Comparison of ENCODE assay signal across 1 cellular context in the genomic region with DNA sequence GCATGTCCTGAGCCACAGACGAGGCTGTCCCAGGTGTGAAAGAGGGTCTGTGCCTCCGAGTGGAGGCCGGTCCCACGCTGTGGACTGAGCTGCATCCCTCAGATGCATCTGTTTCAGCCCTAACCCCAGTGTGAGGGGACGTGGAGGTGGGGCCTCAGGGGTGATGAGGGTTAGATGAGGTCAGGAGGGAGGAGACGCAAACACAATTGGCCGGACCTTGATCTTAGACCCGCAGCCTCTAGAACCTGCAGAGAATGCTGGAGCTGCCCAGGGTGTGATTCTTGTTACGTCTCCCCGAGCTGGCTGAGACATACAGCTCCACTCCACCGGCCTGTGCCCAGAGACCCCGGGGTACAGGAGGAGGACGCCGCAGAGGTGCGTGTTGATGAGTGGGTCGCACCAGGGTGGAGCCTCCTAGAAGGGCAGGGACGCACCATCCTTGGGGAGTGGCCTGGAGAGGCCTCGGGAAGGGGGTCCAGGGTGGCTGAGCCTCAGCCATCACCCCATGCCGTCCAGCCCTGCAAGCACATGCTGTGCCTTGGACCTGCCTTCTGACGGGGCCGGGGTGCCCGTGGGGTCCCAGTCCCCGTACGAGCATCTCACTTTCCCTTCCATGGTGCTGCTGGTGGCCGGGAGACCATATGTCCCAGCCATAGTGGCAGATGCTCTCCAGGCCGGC.
TF ChIP-seq lines count a peak whose summit lies in the region.

No MANE protein-coding gene starts in this region.

TF ChIP-seq in HepG2, 621 proteins besides CTCF, POLR2A, EP300 and RAD21 (continued from another document and continues in another):
- no peak for TF ChIP-seq NONO (IDR thresholded peaks at IDR 0.05)
- no peak for TF ChIP-seq NONO (CRISPR knock-in tag; conservative IDR thresholded peaks at IDR 0.05)
- TF ChIP-seq FOXO1 (CRISPR knock-in tag; IDR thresholded peaks at IDR 0.05), result no peak
- TF ChIP-seq ZFAT (CRISPR knock-in tag; conservative IDR thresholded peaks at IDR 0.05), result no peak
- TF ChIP-seq TOPORS (CRISPR knock-in tag; IDR thresholded peaks at IDR 0.05), result no peak
- TF ChIP-seq, protein P1, sequence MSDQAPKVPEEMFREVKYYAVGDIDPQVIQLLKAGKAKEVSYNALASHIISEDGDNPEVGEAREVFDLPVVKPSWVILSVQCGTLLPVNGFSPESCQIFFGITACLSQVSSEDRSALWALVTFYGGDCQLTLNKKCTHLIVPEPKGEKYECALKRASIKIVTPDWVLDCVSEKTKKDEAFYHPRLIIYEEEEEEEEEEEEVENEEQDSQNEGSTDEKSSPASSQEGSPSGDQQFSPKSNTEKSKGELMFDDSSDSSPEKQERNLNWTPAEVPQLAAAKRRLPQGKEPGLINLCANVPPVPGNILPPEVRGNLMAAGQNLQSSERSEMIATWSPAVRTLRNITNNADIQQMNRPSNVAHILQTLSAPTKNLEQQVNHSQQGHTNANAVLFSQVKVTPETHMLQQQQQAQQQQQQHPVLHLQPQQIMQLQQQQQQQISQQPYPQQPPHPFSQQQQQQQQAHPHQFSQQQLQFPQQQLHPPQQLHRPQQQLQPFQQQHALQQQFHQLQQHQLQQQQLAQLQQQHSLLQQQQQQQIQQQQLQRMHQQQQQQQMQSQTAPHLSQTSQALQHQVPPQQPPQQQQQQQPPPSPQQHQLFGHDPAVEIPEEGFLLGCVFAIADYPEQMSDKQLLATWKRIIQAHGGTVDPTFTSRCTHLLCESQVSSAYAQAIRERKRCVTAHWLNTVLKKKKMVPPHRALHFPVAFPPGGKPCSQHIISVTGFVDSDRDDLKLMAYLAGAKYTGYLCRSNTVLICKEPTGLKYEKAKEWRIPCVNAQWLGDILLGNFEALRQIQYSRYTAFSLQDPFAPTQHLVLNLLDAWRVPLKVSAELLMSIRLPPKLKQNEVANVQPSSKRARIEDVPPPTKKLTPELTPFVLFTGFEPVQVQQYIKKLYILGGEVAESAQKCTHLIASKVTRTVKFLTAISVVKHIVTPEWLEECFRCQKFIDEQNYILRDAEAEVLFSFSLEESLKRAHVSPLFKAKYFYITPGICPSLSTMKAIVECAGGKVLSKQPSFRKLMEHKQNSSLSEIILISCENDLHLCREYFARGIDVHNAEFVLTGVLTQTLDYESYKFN (CRISPR knock-in tag; conservative IDR thresholded peaks at IDR 0.05), result peak; percentile 43
- TF ChIP-seq ARHGAP35 (CRISPR knock-in tag; IDR thresholded peaks at IDR 0.05; ENCODE audit: borderline replicate concordance), result no peak
- TF ChIP-seq CC2D1A (CRISPR knock-in tag; IDR thresholded peaks at IDR 0.05), result no peak
- TF ChIP-seq NCOA1 (CRISPR knock-in tag; IDR thresholded peaks at IDR 0.05), result no peak
- no peak for TF ChIP-seq FLYWCH1 (CRISPR knock-in tag; IDR thresholded peaks at IDR 0.05)
- no peak for TF ChIP-seq ATF2 (CRISPR knock-in tag; IDR thresholded peaks at IDR 0.05)
- no peak for TF ChIP-seq ZNF713 (CRISPR knock-in tag; IDR thresholded peaks at IDR 0.05)
- TF ChIP-seq MLLT10 (CRISPR knock-in tag; IDR thresholded peaks at IDR 0.05), result no peak
- peak; percentile 45; the same call in 1 of the 2 replicates for TF ChIP-seq RNF2 (conservative IDR thresholded peaks at IDR 0.05; ENCODE audit: low read depth)
- no peak for TF ChIP-seq ESRRA (CRISPR knock-in tag; IDR thresholded peaks at IDR 0.05; ENCODE audit: low read depth)
- TF ChIP-seq NR2F2 (IDR thresholded peaks at IDR 0.05; ENCODE audit: borderline replicate concordance, low read depth), result peak; percentile 60; the same call in 1 of the 2 replicates
- no peak for TF ChIP-seq KDM1A (CRISPR knock-in tag; IDR thresholded peaks at IDR 0.05)
- TF ChIP-seq E2F5 (CRISPR knock-in tag; conservative IDR thresholded peaks at IDR 0.05), result no peak
- no peak for TF ChIP-seq ZNF577 (CRISPR knock-in tag; IDR thresholded peaks at IDR 0.05; ENCODE audit: borderline replicate concordance, low read depth)
- no peak for TF ChIP-seq TSC22D2 (CRISPR knock-in tag; IDR thresholded peaks at IDR 0.05; ENCODE audit: borderline replicate concordance)
- TF ChIP-seq NR2F6 (IDR thresholded peaks at IDR 0.05), result peak; percentile 66; the same call in 1 of the 2 replicates
- TF ChIP-seq NR2F6 (CRISPR knock-in tag; IDR thresholded peaks at IDR 0.05), result peak; percentile 84
- TF ChIP-seq CBFB (CRISPR knock-in tag; IDR thresholded peaks at IDR 0.05), result no peak
- TF ChIP-seq SOX13 (IDR thresholded peaks at IDR 0.05), result no peak
- TF ChIP-seq SOX13 (CRISPR knock-in tag; conservative IDR thresholded peaks at IDR 0.05 in 1 of 2, IDR thresholded peaks at IDR 0.05 in 1 of 2), result peak in 1 of 2 experiments; percentile 45; a peak in 1 of 4 replicates
- no peak for TF ChIP-seq ZNF432 (CRISPR knock-in tag; IDR thresholded peaks at IDR 0.05; ENCODE audit: borderline replicate concordance)
- TF ChIP-seq ZNF839 (CRISPR knock-in tag; IDR thresholded peaks at IDR 0.05; ENCODE audit: borderline replicate concordance), result no peak
- TF ChIP-seq ZNF720 (CRISPR knock-in tag; IDR thresholded peaks at IDR 0.05), result no peak
- no peak for TF ChIP-seq DPF2 (CRISPR knock-in tag; IDR thresholded peaks at IDR 0.05; ENCODE audit: borderline replicate concordance, low read depth)
- peak; percentile 68 for TF ChIP-seq HNF4G (IDR thresholded peaks at IDR 0.05; ENCODE audit: borderline replicate concordance, low read depth, low read length)
- no peak for TF ChIP-seq HNF4G (CRISPR knock-in tag; IDR thresholded peaks at IDR 0.05; ENCODE audit: borderline replicate concordance, low read depth)
- peak; percentile 70 for TF ChIP-seq BCL6 (CRISPR knock-in tag; IDR thresholded peaks at IDR 0.05)
- no peak for TF ChIP-seq ATF5 (CRISPR knock-in tag; IDR thresholded peaks at IDR 0.05; ENCODE audit: low read depth)
- peak; percentile 83 for TF ChIP-seq HNF4A (CRISPR knock-in tag; IDR thresholded peaks at IDR 0.05)
- no peak for TF ChIP-seq KIAA2018 (CRISPR knock-in tag; IDR thresholded peaks at IDR 0.05; ENCODE audit: borderline replicate concordance)
- no peak for TF ChIP-seq ATF7 (IDR thresholded peaks at IDR 0.05)
- no peak for TF ChIP-seq ATF7 (CRISPR knock-in tag; IDR thresholded peaks at IDR 0.05)
- TF ChIP-seq ZBTB7B (CRISPR knock-in tag; IDR thresholded peaks at IDR 0.05), result no peak
- no peak for TF ChIP-seq ZNF678 (CRISPR knock-in tag; IDR thresholded peaks at IDR 0.05)
- TF ChIP-seq ZNF136 (CRISPR knock-in tag; IDR thresholded peaks at IDR 0.05; ENCODE audit: low read depth), result no peak
- TF ChIP-seq TCF7L2 (IDR thresholded peaks at IDR 0.05; ENCODE audit: low read depth, low read length), result no peak
- no peak for TF ChIP-seq ZNF317 (CRISPR knock-in tag; IDR thresholded peaks at IDR 0.05)
- TF ChIP-seq, protein P2, sequence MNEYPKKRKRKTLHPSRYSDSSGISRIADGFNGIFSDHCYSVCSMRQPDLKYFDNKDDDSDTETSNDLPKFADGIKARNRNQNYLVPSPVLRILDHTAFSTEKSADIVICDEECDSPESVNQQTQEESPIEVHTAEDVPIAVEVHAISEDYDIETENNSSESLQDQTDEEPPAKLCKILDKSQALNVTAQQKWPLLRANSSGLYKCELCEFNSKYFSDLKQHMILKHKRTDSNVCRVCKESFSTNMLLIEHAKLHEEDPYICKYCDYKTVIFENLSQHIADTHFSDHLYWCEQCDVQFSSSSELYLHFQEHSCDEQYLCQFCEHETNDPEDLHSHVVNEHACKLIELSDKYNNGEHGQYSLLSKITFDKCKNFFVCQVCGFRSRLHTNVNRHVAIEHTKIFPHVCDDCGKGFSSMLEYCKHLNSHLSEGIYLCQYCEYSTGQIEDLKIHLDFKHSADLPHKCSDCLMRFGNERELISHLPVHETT (CRISPR knock-in tag; conservative IDR thresholded peaks at IDR 0.05), result no peak
- TF ChIP-seq ZNF282 (IDR thresholded peaks at IDR 0.05; ENCODE audit: partially characterized antibody), result no peak
- TF ChIP-seq RXRA (CRISPR knock-in tag; IDR thresholded peaks at IDR 0.05), result peak; percentile 96
- no peak for TF ChIP-seq SIN3A (IDR thresholded peaks at IDR 0.05; ENCODE audit: borderline replicate concordance, low read depth, low read length)
- no peak for TF ChIP-seq PAWR (CRISPR knock-in tag; IDR thresholded peaks at IDR 0.05; ENCODE audit: borderline replicate concordance)
